ENCODE assay signal across 16 cellular contexts in the genomic region with DNA sequence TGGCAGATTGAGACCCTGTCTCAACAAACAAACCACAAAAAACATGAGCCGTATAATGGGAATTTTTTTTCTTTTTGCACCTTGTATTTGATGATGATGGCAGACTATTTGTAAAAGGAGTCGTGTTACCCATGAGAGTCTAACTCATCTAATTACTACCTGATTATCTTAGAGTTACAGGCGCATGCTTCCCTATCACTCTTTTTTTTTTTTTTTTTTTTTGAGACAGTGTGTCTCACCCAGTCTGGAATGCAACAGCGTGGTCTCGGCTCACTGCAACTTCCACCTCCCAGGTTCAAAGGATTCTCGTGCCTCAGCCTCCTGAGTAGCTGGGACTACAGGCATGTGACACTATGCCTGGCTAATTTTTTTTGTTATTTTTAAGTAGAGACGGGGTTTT. TPM values are rescaled to one million over a fixed set of nuclear protein-coding genes. Genes with fewer than 3 reads are reported as not detected.
A peak's percentile ranks its signal among the peaks of the same experiment; 100 is the strongest.
DNase-seq lines count a peak whose midpoint lies in the region; ATAC-seq and TF ChIP-seq lines count a peak whose summit lies in the region.
"Not testable (repeated sequence)": the region's sequence is repeated elsewhere in the genome, so short reads cannot be mapped to it uniquely, and the experiment has no call there.
"Had no signal": no experiment of that assay in that cellular context is flagged by ENCODE, and none has a peak within 500 bp of the region (broad histone marks: within the 10 kb centered on the region; RNA-seq: fewer than 3 reads in every experiment).

No MANE protein-coding gene starts in this region.

- H3K9me3 Mint-ChIP-seq in activated CD4-positive, alpha-beta T cell treated with anti-CD3 and anti-CD28 coated beads, Interleukin-2, amount 10 ng/mL, durations not matched to agents 24 days and 14 days; activated naive CD4-positive, alpha-beta T cell treated with anti-CD3 and anti-CD28 coated beads, Interleukin-2, amount 50 U/mL, for 24 hours; glutamatergic neuron (ENCODE audit: unreplicated experiment); natural killer cell treated with Interleukin-12 subunit alpha and Interleukin-12 subunit beta and Interleukin-15 and Interleukin-18, amount 100 ng/mL, for 72 hours; stimulated activated naive CD8-positive, alpha-beta T cell treated with anti-CD3 and anti-CD28 coated beads, Interleukin-15, amount 100 ng/mL, for 72 hours: not testable (repeated sequence)

- not testable (repeated sequence) for H3K27me3 ChIP-seq in BLaER1 treated with 17β-estradiol and CSF1 and Interleukin-3, amounts not matched to agents 10 nM and 100 nM; GM23248 (replicated peaks; ENCODE audit: insufficient read depth)

- not testable (repeated sequence) for H3K27ac Mint-ChIP-seq in activated CD4-positive, alpha-beta T cell treated with anti-CD3 and anti-CD28 coated beads, Interleukin-2, amount 10 ng/mL, durations not matched to agents 24 days and 14 days; activated naive CD4-positive, alpha-beta T cell treated with anti-CD3 and anti-CD28 coated beads, Interleukin-2, amount 50 U/mL, for 24 hours; glutamatergic neuron (ENCODE audit: unreplicated experiment); natural killer cell treated with Interleukin-12 subunit alpha and Interleukin-12 subunit beta and Interleukin-15 and Interleukin-18, amount 100 ng/mL, for 72 hours; stimulated activated naive CD8-positive, alpha-beta T cell treated with anti-CD3 and anti-CD28 coated beads, Interleukin-15, amount 100 ng/mL, for 72 hours

- not testable (repeated sequence) for H3K4me1 ChIP-seq in BLaER1 treated with 17β-estradiol and CSF1 and Interleukin-3, amounts not matched to agents 10 nM and 100 nM; GM23248 (ENCODE audit: insufficient read depth); OCI-LY7 (ENCODE audit: insufficient read depth, low read length, poor library complexity, severe bottlenecking)

- H3K9me2 ChIP-seq in GM23248 (ENCODE audit: insufficient read depth); OCI-LY7 (ENCODE audit: insufficient read depth, low read length): not testable (repeated sequence)

- TF ChIP-seq CTCF in OCI-LY7 (conservative IDR thresholded peaks at IDR 0.05; ENCODE audit: low read length); glutamatergic neuron (IDR thresholded peaks at IDR 0.05; ENCODE audit: partially characterized antibody, unreplicated experiment): not testable (repeated sequence)

- H3K4me1 Mint-ChIP-seq in activated CD4-positive, alpha-beta T cell treated with anti-CD3 and anti-CD28 coated beads, Interleukin-2, amount 10 ng/mL, durations not matched to agents 24 days and 14 days: peaks cover 13% of the 10 kb centered on the region
- peaks cover 35% of the 10 kb centered on the region for H3K4me1 Mint-ChIP-seq in activated naive CD4-positive, alpha-beta T cell treated with anti-CD3 and anti-CD28 coated beads, Interleukin-2, amount 50 U/mL, for 24 hours
- not testable (repeated sequence) for H3K4me1 Mint-ChIP-seq in glutamatergic neuron (ENCODE audit: low read depth, unreplicated experiment)
- H3K4me1 Mint-ChIP-seq in natural killer cell treated with Interleukin-12 subunit alpha and Interleukin-12 subunit beta and Interleukin-15 and Interleukin-18, amount 100 ng/mL, for 72 hours (ENCODE audit: low read depth in 2 of 2): peaks cover 6 to 13% of the 10 kb centered on the region in 2 donors
- H3K4me1 Mint-ChIP-seq in stimulated activated naive CD8-positive, alpha-beta T cell treated with anti-CD3 and anti-CD28 coated beads, Interleukin-15, amount 100 ng/mL, for 72 hours: peaks cover 24% of the 10 kb centered on the region

- 52 to 55% methylated on average over 7 of the region's 7 CpGs for WGBS in GM23248 (ENCODE audit: low coverage in 1 of 2, low lambda C conversion rate in 2 of 2, missing lambda C conversion rate in 2 of 2), 2 experiments

- peaks cover 0 to 22% (median 9%) of the 10 kb centered on the region in 11 experiments; a peak in 12 of 22 replicates for H4K20me1 ChIP-seq in BLaER1 treated with 17β-estradiol and CSF1 and Interleukin-3, amounts not matched to agents 10 nM and 100 nM
- H4K20me1 ChIP-seq in GM23248 (ENCODE audit: insufficient read depth); OCI-LY7 (ENCODE audit: insufficient read depth, low read length): not testable (repeated sequence)

- H3K27me3 Mint-ChIP-seq in activated CD4-positive, alpha-beta T cell treated with anti-CD3 and anti-CD28 coated beads, Interleukin-2, amount 10 ng/mL, durations not matched to agents 24 days and 14 days; activated naive CD4-positive, alpha-beta T cell treated with anti-CD3 and anti-CD28 coated beads, Interleukin-2, amount 50 U/mL, for 24 hours; glutamatergic neuron (ENCODE audit: unreplicated experiment); natural killer cell treated with Interleukin-12 subunit alpha and Interleukin-12 subunit beta and Interleukin-15 and Interleukin-18, amount 100 ng/mL, for 72 hours; stimulated activated naive CD8-positive, alpha-beta T cell treated with anti-CD3 and anti-CD28 coated beads, Interleukin-15, amount 100 ng/mL, for 72 hours: not testable (repeated sequence)

- H3K4me3 Mint-ChIP-seq in activated CD4-positive, alpha-beta T cell treated with anti-CD3 and anti-CD28 coated beads, Interleukin-2, amount 10 ng/mL, durations not matched to agents 24 days and 14 days: peak overlapping the region; percentile 57
- peak overlapping the region; percentile 91 for H3K4me3 Mint-ChIP-seq in activated naive CD4-positive, alpha-beta T cell treated with anti-CD3 and anti-CD28 coated beads, Interleukin-2, amount 50 U/mL, for 24 hours
- H3K4me3 Mint-ChIP-seq in glutamatergic neuron (ENCODE audit: unreplicated experiment): peak overlapping the region; percentile 63
- H3K4me3 Mint-ChIP-seq in natural killer cell treated with Interleukin-12 subunit alpha and Interleukin-12 subunit beta and Interleukin-15 and Interleukin-18, amount 100 ng/mL, for 72 hours: peak overlapping the region; percentile 10
- H3K4me3 Mint-ChIP-seq in stimulated activated naive CD8-positive, alpha-beta T cell treated with anti-CD3 and anti-CD28 coated beads, Interleukin-15, amount 100 ng/mL, for 72 hours: peak overlapping the region; percentile 35 to 85

- H3K27ac ChIP-seq in BLaER1 treated with 17β-estradiol and CSF1 and Interleukin-3, amounts not matched to agents 10 nM and 100 nM; GM23248; OCI-LY7 (ENCODE audit: low read depth, low read length, poor library complexity, severe bottlenecking): not testable (repeated sequence)

- intact Hi-C loops in OCI-LY7 (cut with micrococcal nuclease; ENCODE audit: unreplicated experiment); activated CD4-positive, alpha-beta T cell treated with anti-CD3 and anti-CD28 coated beads, Interleukin-2, amount 10 ng/mL, durations not matched to agents 24 days and 14 days (cut with micrococcal nuclease): not testable (repeated sequence)

- H2AFZ ChIP-seq in GM23248; OCI-LY7 (ENCODE audit: low read length): not testable (repeated sequence)

- ATAC-seq in natural killer cell treated with Interleukin-12 subunit alpha and Interleukin-12 subunit beta and Interleukin-15 and Interleukin-18, amount 100 ng/mL, for 72 hours; stimulated activated naive CD8-positive, alpha-beta T cell treated with anti-CD3 and anti-CD28 coated beads, Interleukin-15, amount 100 ng/mL, for 72 hours: not testable (repeated sequence)

- H3K4me2 ChIP-seq in BLaER1 treated with 17β-estradiol and CSF1 and Interleukin-3, amounts not matched to agents 10 nM and 100 nM: peak overlapping the region; percentile 41 to 57 (median 53)
- H3K4me2 ChIP-seq in GM23248 (ENCODE audit: unreplicated experiment) (peak overlapping the region; percentile 53), OCI-LY7 (ENCODE audit: low read length) (peak overlapping the region; percentile 58)

- POLR2A ChIA-PET in OCI-LY7 (lab: Charles Lee): not testable (repeated sequence)

- CTCF ChIA-PET in OCI-LY7 (lab: Charles Lee; ENCODE audit: unreplicated experiment): not testable (repeated sequence)

- H3K36me3 ChIP-seq in BLaER1 treated with 17β-estradiol and CSF1 and Interleukin-3, amounts not matched to agents 10 nM and 100 nM: peaks cover 8 to 27% (median 21%) of the 10 kb centered on the region in 11 experiments
- not testable (repeated sequence) for H3K36me3 ChIP-seq in GM23248 (ENCODE audit: low read depth)
- peaks cover 30% of the 10 kb centered on the region for H3K36me3 ChIP-seq in OCI-LY7 (ENCODE audit: insufficient read depth, low read length)

- H3K79me2 ChIP-seq in GM23248 (ENCODE audit: insufficient read depth) (peaks cover 52% of the 10 kb centered on the region), OCI-LY7 (ENCODE audit: insufficient read depth, low read depth, low read length) (peaks cover 32% of the 10 kb centered on the region)

- H3K36me3 Mint-ChIP-seq in activated CD4-positive, alpha-beta T cell treated with anti-CD3 and anti-CD28 coated beads, Interleukin-2, amount 10 ng/mL, durations not matched to agents 24 days and 14 days (ENCODE audit: low read depth): peaks cover 20% of the 10 kb centered on the region
- not testable (repeated sequence) for H3K36me3 Mint-ChIP-seq in activated naive CD4-positive, alpha-beta T cell treated with anti-CD3 and anti-CD28 coated beads, Interleukin-2, amount 50 U/mL, for 24 hours; glutamatergic neuron (ENCODE audit: unreplicated experiment)
- H3K36me3 Mint-ChIP-seq in natural killer cell treated with Interleukin-12 subunit alpha and Interleukin-12 subunit beta and Interleukin-15 and Interleukin-18, amount 100 ng/mL, for 72 hours: peaks cover 15% of the 10 kb centered on the region

- not testable (repeated sequence) for H3F3A ChIP-seq in GM23248 (ENCODE audit: insufficient read depth)

- in situ Hi-C loops in GM23248 (cut with MboI): not testable (repeated sequence)

- 0 out of 22 replicates have a peak overlapping the region, but pooled peaks of 1 of the 11 experiments have one; percentile 17 for H3K9ac ChIP-seq in BLaER1 treated with 17β-estradiol and CSF1 and Interleukin-3, amounts not matched to agents 10 nM and 100 nM
- H3K9ac ChIP-seq in GM23248: peak overlapping the region; percentile 95

- peak overlapping the region in 5 of 10 experiments; percentile 23 to 89 (median 83); a peak in 5 of 20 replicates for H3K4me3 ChIP-seq in BLaER1 treated with 17β-estradiol and CSF1 and Interleukin-3, amounts not matched to agents 10 nM and 100 nM
- H3K4me3 ChIP-seq in GM23248 (peak overlapping the region; percentile 72), OCI-LY7 (ENCODE audit: low read depth, low read length, poor library complexity, severe bottlenecking) (peak overlapping the region; percentile 78)

- peaks cover 0 to 12% (median 4%) of the 10 kb centered on the region in 11 experiments; a peak in 13 of 22 replicates for H3K9me3 ChIP-seq in BLaER1 treated with 17β-estradiol and CSF1 and Interleukin-3, amounts not matched to agents 10 nM and 100 nM (replicated peaks in 1 of 11)
- H3K9me3 ChIP-seq in GM23248 (ENCODE audit: low read depth); OCI-LY7 (ENCODE audit: low read length): not testable (repeated sequence)

- TSS peak; percentile 8 for BruUV-seq in OCI-LY7 (replicated peaks; lab: Mats Ljungman, UMichigan)

- DNase-seq in GM23248: peak; percentile 6
- DNase-seq in OCI-LY7 (ENCODE audit: low spot score); activated CD4-positive, alpha-beta T cell treated with anti-CD3 and anti-CD28 coated beads, Interleukin-2, amount 10 ng/mL, durations not matched to agents 24 days and 14 days; glutamatergic neuron; natural killer cell treated with Interleukin-12 subunit alpha and Interleukin-12 subunit beta and Interleukin-15 and Interleukin-18, amount 100 ng/mL, for 72 hours (ENCODE audit: low spot score); stimulated activated naive CD8-positive, alpha-beta T cell treated with anti-CD3 and anti-CD28 coated beads, Interleukin-15, amount 100 ng/mL, for 72 hours: not testable (repeated sequence)

RNA-seq across cellular contexts. Expression of a gene that starts 9.1 kb away (rescaled TPM):
- not detected in 2 replicates for total RNA-seq in GM23248 (2014; rRNA removed; shearing (Covaris generic))
- 0.19 TPM in 1 of 2 replicates, not detected in the other for polyA plus RNA-seq in GM23248 (2016; fragmentation: Nextera tagmentation; extraction: Ambion mirVana)
- total RNA-seq in OCI-LY7 (2014; rRNA removed; shearing (Covaris generic)): not detected in 2 replicates
- total RNA-seq in OCI-LY7 (2022) (not detected in 2 replicates), glutamatergic neuron (ENCODE audit: unreplicated experiment) (not detected)
- total RNA-seq in activated CD4-positive, alpha-beta T cell treated with anti-CD3 and anti-CD28 coated beads, Interleukin-2, amount 10 ng/mL, durations not matched to agents 24 days and 14 days: not detected in 2 replicates
- not detected for total RNA-seq in natural killer cell treated with Interleukin-12 subunit alpha and Interleukin-12 subunit beta and Interleukin-15 and Interleukin-18, amount 100 ng/mL, for 72 hours
- total RNA-seq: A673, esophagus muscularis mucosa, liver, posterior vena cava, SJSA1, subcutaneous adipose tissue, upper lobe of right lung had no signal
- polyA plus RNA-seq: BJ had no signal

RNA-seq across cellular contexts. Expression of a gene that starts 30.8 kb away (rescaled TPM):
- total RNA-seq in GM23248 (2014; rRNA removed; shearing (Covaris generic)): 14.8 and 17.3 TPM in 2 replicates
- 19.1 and 20.3 TPM in 2 replicates for polyA plus RNA-seq in GM23248 (2016; fragmentation: Nextera tagmentation; extraction: Ambion mirVana)
- 47.1 and 60.7 TPM in 2 replicates for total RNA-seq in OCI-LY7 (2014; rRNA removed; shearing (Covaris generic))
- total RNA-seq in OCI-LY7 (2022) (42.5 and 48.2 TPM in 2 replicates), glutamatergic neuron (ENCODE audit: unreplicated experiment) (31.0 TPM)
- total RNA-seq in activated CD4-positive, alpha-beta T cell treated with anti-CD3 and anti-CD28 coated beads, Interleukin-2, amount 10 ng/mL, durations not matched to agents 24 days and 14 days: 26.4 and 31.7 TPM in 2 replicates
- total RNA-seq in natural killer cell treated with Interleukin-12 subunit alpha and Interleukin-12 subunit beta and Interleukin-15 and Interleukin-18, amount 100 ng/mL, for 72 hours: 10 to 100 TPM; 26.7 to 39.5 TPM

Comparison
In these comparisons a context has a peak if more than half of its experiments do, and no peak if none do; other contexts are left out.
1. H3K4me3 Mint-ChIP-seq: peak in every context shown above with its lines; median percentile 91 in activated naive CD4-positive, alpha-beta T cell treated with anti-CD3 and anti-CD28 coated beads, Interleukin-2, amount 50 U/mL, for 24 hours; 63 in glutamatergic neuron; 60 in stimulated activated naive CD8-positive, alpha-beta T cell treated with anti-CD3 and anti-CD28 coated beads, Interleukin-15, amount 100 ng/mL, for 72 hours; 57 in activated CD4-positive, alpha-beta T cell treated with anti-CD3 and anti-CD28 coated beads, Interleukin-2, amount 10 ng/mL, durations not matched to agents 24 days and 14 days; 10 in natural killer cell treated with Interleukin-12 subunit alpha and Interleukin-12 subunit beta and Interleukin-15 and Interleukin-18, amount 100 ng/mL, for 72 hours.